9 cellular contexts compared by ENCODE assay signal in genomic region chr17:48596735-48597491, GRCh38. TPM values are rescaled to one million over a fixed set of nuclear protein-coding genes. Genes with fewer than 3 reads are reported as not detected.
A peak's percentile ranks its signal among the peaks of the same experiment; 100 is the strongest.
DNase-seq lines count a peak whose midpoint lies in the region; ATAC-seq and TF ChIP-seq lines count a peak whose summit lies in the region.
"Had no signal": no experiment of that assay in that cellular context is flagged by ENCODE, and none has a peak within 500 bp of the region (broad histone marks: within the 10 kb centered on the region; RNA-seq: fewer than 3 reads in every experiment).

No MANE protein-coding gene starts in this region.

- no peaks in the 10 kb centered on the region for H3K4me1 Mint-ChIP-seq in MCF 10A (ENCODE audit: insufficient read depth, unreplicated experiment)

- H3K4me1 ChIP-seq in muscle layer of duodenum (ENCODE audit: control insufficient read depth in 1 of 2, insufficient read depth in 2 of 2, low read length in 2 of 2) = peaks cover 11 to 26% of the 10 kb centered on the region in 2 donors

- no peaks in the 10 kb centered on the region for H3K36me3 Mint-ChIP-seq in MCF 10A (ENCODE audit: insufficient read depth, unreplicated experiment)

- no peaks in the 10 kb centered on the region for H3K9me3 ChIP-seq in muscle layer of duodenum (ENCODE audit: control insufficient read depth in 1 of 2, low read length in 2 of 2)

- peak overlapping the region; percentile 73 for H3K27ac ChIP-seq in muscle layer of duodenum (ENCODE audit: low read length)

- TF ChIP-seq CTCF in MCF 10A (IDR thresholded peaks at IDR 0.05; ENCODE audit: unreplicated experiment) (no peak), foreskin fibroblast (IDR thresholded peaks at IDR 0.05; ENCODE audit: low read depth, low read length) (no peak)

- intact Hi-C loops in MCF 10A (cut with micrococcal nuclease) = no loop called here

- H3K27ac Mint-ChIP-seq in MCF 10A (ENCODE audit: low read depth, unreplicated experiment) = peak overlapping the region; percentile 46

- CTCF ChIA-PET in MCF 10A (lab: Yijun Ruan, JAX) = interaction anchor here (0.7 to 0.8 kb wide), 2 partner anchors 118 to 205 kb away, joined by 3 to 4 read pairs; no protein-coding TSS in a partner anchor

- H3K9me3 Mint-ChIP-seq in MCF 10A (ENCODE audit: unreplicated experiment) = no peaks in the 10 kb centered on the region

- peak overlapping the region; percentile 66 for H3K4me3 Mint-ChIP-seq in MCF 10A (ENCODE audit: unreplicated experiment)

- H3K4me3 ChIP-seq in muscle layer of duodenum (ENCODE audit: low read depth in 1 of 2, low read length in 2 of 2) (peak overlapping the region; percentile 60 to 74), foreskin fibroblast (ENCODE audit: low read depth in 1 of 2, low read length in 2 of 2) (peak overlapping the region in 1 of 2 donors; percentile 32)

- no TSS peak for BruUV-seq in MCF 10A (replicated peaks; lab: Mats Ljungman, UMichigan)

- ATAC-seq in GM21447 (IDR thresholded peaks at IDR 0.05; ENCODE audit: unreplicated experiment) = no peak

- POLR2A ChIA-PET in MCF 10A (lab: Yijun Ruan, JAX) = no interaction called here

- DNase-seq in AG08395 (ENCODE audit: low spot score) = peak; percentile 64
- DNase-seq in HT-29 (ENCODE audit: low spot score) = peak; percentile 75
- no peak for DNase-seq in MCF 10A (ENCODE audit: unreplicated experiment)
- DNase-seq in foreskin fibroblast = no peak
- DNase-seq in DMS153 treated with DMSO at 0.1 percent for 48 hours (lab: John Stamatoyannopoulos, UW; ENCODE audit: unreplicated experiment) = no peak
- DNase-seq in NOMO-1 (lab: John Stamatoyannopoulos, UW; ENCODE audit: unreplicated experiment in 2 of 2) = no peak
- DNase-seq: NCI-H524 treated with DMSO at 0.1 percent for 48 hours had no signal

- peaks cover 23% of the 10 kb centered on the region for H3K27me3 ChIP-seq in muscle layer of duodenum (ENCODE audit: low read depth, low read length)

- peaks cover 50% of the 10 kb centered on the region for H3K27me3 Mint-ChIP-seq in MCF 10A (ENCODE audit: insufficient read depth, unreplicated experiment)

- H3K36me3 ChIP-seq in muscle layer of duodenum (ENCODE audit: control insufficient read depth in 1 of 2, insufficient read depth in 2 of 2, low read length in 2 of 2) = no peaks in the 10 kb centered on the region

RNA-seq across cellular contexts. Expression of gene HOXB5, which starts 3.3 kb away (rescaled TPM):
- total RNA-seq in HT-29 (2014; rRNA removed; shearing (Covaris generic)) = 7.5 and 8.2 TPM in 2 replicates
- not detected in 2 replicates for total RNA-seq in MCF 10A (2022)

RNA-seq across cellular contexts. Expression of gene HOXB3, which starts 6.9 kb away (rescaled TPM):
- total RNA-seq in HT-29 (2014; rRNA removed; shearing (Covaris generic)) = 99.5 and 126 TPM in 2 replicates
- 0.79 and 0.88 TPM in 2 replicates for total RNA-seq in MCF 10A (2022)

RNA-seq across cellular contexts. Expression of gene HOXB6, which starts 7.9 kb away (rescaled TPM):
- 160 and 174 TPM in 2 replicates for total RNA-seq in HT-29 (2014; rRNA removed; shearing (Covaris generic))
- total RNA-seq in MCF 10A (2022) = 0.37 TPM in 1 of 2 replicates, not detected in the other

RNA-seq across cellular contexts. Expression of gene HOXB7, which starts 13.9 kb away (rescaled TPM):
- 37.3 and 39.7 TPM in 2 replicates for total RNA-seq in HT-29 (2014; rRNA removed; shearing (Covaris generic))
- not detected in 2 replicates for total RNA-seq in MCF 10A (2022)

RNA-seq across cellular contexts. Expression of gene HOXB8, which starts 18.2 kb away (rescaled TPM):
- 51.0 and 52.7 TPM in 2 replicates for total RNA-seq in HT-29 (2014; rRNA removed; shearing (Covaris generic))
- not detected in 2 replicates for total RNA-seq in MCF 10A (2022)

Comparison
In these comparisons a context has a peak if more than half of its experiments do, and no peak if none do; other contexts are left out.
1. DNase-seq: peak in AG08395 (single experiment) and HT-29 (single experiment); none in MCF 10A (single experiment), foreskin fibroblast (0 of 2), DMS153 treated with DMSO at 0.1 percent for 48 hours (single experiment) and NOMO-1 (0 of 2).
2. RNA of gene HOXB3, which starts 6.9 kb away (total RNA-seq): 99.5 to 126 TPM in HT-29; 0.79 to 0.88 TPM in MCF 10A; every median in the first group is over 10 times any median in the second.
3. RNA of gene HOXB6, which starts 7.9 kb away (total RNA-seq): 160 to 174 TPM in HT-29; 0.37 TPM in MCF 10A; every median in the first group is over 100 times any median in the second.